In the genomic region with DNA sequence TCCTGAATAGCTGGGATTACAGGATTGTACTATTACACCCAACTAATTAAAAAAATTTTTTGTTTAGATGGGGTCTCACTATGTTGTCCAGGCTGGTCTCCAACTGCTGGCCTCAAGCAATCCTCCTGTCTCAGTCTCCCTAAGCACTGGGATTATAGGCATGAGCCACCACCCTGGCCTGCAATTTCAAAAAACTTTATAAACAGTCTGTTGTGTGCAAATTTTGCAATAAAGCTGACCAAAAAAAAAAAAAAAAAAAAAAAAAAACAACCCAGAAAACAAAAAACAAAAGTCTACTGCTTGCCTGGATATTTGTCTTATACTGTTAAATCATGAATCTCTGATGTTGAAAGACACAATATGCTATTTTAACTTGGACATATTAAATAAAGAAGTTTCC, we compare ENCODE assay signal across 2 cellular contexts.
TF ChIP-seq lines count a peak whose summit lies in the region.

No MANE protein-coding gene starts in this region.

TF ChIP-seq in HepG2, 621 proteins besides CTCF, POLR2A, EP300 and RAD21 (continues in another document):
- TF ChIP-seq CC2D1A (CRISPR knock-in tag; IDR thresholded peaks at IDR 0.05) (no peak), PRDM15 (CRISPR knock-in tag; IDR thresholded peaks at IDR 0.05) (no peak), MAFG (CRISPR knock-in tag; IDR thresholded peaks at IDR 0.05) (no peak), ZNF574 (CRISPR knock-in tag; IDR thresholded peaks at IDR 0.05) (no peak), ERF (CRISPR knock-in tag; IDR thresholded peaks at IDR 0.05) (no peak), TARDBP (CRISPR knock-in tag; IDR thresholded peaks at IDR 0.05) (no peak), ETV5 (CRISPR knock-in tag; IDR thresholded peaks at IDR 0.05; ENCODE audit: borderline replicate concordance) (no peak), ATF7-NPFF (CRISPR knock-in tag; IDR thresholded peaks at IDR 0.05; ENCODE audit: low read depth) (no peak), SRSF1 (optimal IDR thresholded peaks at IDR 0.05; ENCODE audit: low read depth, low read length) (no peak), RERE (CRISPR knock-in tag; IDR thresholded peaks at IDR 0.05; ENCODE audit: low read depth) (no peak), ZNF121 (CRISPR knock-in tag; IDR thresholded peaks at IDR 0.05) (peak; percentile 44; the same call in 1 of the 2 replicates)

TF ChIP-seq in K562, 482 proteins besides CTCF, POLR2A, EP300 and RAD21:
- TF ChIP-seq RBM25 (IDR thresholded peaks at IDR 0.05; ENCODE audit: low read depth, low read length, severe bottlenecking) = peak; percentile 64
- peak; percentile 98 for TF ChIP-seq ZNF384 (IDR thresholded peaks at IDR 0.05; ENCODE audit: low read depth, low read length)
- no peak for TF ChIP-seq NUFIP1 (IDR thresholded peaks at IDR 0.05; ENCODE audit: partially characterized antibody)
- TF ChIP-seq ZNF121 (CRISPR knock-in tag; conservative IDR thresholded peaks at IDR 0.05) = peak; percentile 86; the same call in 1 of the 2 replicates
- no peak for TF ChIP-seq HNRNPL (IDR thresholded peaks at IDR 0.05; ENCODE audit: low read depth, low read length)
- TF ChIP-seq ZBTB40 (IDR thresholded peaks at IDR 0.05) = peak; percentile 93
- peak; percentile 92 for TF ChIP-seq ZBTB40 (CRISPR knock-in tag; IDR thresholded peaks at IDR 0.05)
